ENCODE assay signal across 1 cellular context in the genomic region with DNA sequence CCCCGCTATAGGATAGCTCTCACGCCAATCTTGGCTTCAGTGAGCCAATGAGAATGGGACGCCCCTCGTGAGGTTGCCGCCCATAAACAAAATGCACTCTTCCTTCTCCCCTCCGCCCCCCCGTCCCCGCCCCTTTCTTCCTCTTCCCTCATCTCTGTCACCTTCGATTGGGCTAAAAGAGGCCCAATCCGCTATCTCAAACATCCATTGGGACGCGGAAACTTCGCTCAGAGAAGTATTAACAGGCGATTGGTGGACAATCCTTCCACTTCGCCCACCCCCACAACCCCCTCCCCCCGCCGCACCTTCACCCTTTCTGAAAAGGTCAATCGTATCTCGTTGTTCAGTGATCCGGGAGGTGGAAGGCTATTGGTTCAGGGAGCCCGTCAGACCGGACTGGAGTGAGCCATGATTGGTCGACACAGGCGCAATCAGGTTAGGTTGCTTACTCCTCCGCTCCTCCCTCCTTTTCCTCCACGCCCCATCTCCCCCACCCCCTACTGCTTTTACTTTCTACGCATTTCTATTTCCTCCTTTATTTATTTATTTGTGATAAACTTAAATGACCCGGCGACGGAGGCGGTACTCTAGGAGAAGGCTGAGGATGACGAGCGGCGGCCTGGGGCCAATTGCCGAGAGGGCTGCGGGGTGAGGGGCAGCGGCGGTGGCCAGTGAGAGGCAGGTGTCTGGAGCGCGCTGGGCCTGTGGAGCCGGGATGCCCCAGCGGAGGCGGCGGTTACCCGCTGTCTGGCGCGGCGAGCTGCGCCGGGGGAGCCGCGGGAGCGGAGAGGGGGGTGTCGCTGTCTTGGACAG.
TF ChIP-seq lines count a peak whose summit lies in the region.

No MANE protein-coding gene starts in this region.

TF ChIP-seq in GM12878, 131 proteins besides CTCF, POLR2A, EP300 and RAD21 (continued from another document):
- TF ChIP-seq, protein P1, sequence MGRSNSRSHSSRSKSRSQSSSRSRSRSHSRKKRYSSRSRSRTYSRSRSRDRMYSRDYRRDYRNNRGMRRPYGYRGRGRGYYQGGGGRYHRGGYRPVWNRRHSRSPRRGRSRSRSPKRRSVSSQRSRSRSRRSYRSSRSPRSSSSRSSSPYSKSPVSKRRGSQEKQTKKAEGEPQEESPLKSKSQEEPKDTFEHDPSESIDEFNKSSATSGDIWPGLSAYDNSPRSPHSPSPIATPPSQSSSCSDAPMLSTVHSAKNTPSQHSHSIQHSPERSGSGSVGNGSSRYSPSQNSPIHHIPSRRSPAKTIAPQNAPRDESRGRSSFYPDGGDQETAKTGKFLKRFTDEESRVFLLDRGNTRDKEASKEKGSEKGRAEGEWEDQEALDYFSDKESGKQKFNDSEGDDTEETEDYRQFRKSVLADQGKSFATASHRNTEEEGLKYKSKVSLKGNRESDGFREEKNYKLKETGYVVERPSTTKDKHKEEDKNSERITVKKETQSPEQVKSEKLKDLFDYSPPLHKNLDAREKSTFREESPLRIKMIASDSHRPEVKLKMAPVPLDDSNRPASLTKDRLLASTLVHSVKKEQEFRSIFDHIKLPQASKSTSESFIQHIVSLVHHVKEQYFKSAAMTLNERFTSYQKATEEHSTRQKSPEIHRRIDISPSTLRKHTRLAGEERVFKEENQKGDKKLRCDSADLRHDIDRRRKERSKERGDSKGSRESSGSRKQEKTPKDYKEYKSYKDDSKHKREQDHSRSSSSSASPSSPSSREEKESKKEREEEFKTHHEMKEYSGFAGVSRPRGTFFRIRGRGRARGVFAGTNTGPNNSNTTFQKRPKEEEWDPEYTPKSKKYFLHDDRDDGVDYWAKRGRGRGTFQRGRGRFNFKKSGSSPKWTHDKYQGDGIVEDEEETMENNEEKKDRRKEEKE (IDR thresholded peaks at IDR 0.05) = no peak
- TF ChIP-seq CREB1 (IDR thresholded peaks at IDR 0.05; ENCODE audit: low read depth) = peak; percentile 77
- peak; percentile 62 to 63; a peak in 3 of 4 replicates for TF ChIP-seq IKZF2 (IDR thresholded peaks at IDR 0.05)
- peak; percentile 75 for TF ChIP-seq TBL1XR1 (IDR thresholded peaks at IDR 0.05; ENCODE audit: low read depth, low read length)
- TF ChIP-seq CHD1 (IDR thresholded peaks at IDR 0.05; ENCODE audit: low read depth, low read length) = no peak
- TF ChIP-seq, protein P2, sequence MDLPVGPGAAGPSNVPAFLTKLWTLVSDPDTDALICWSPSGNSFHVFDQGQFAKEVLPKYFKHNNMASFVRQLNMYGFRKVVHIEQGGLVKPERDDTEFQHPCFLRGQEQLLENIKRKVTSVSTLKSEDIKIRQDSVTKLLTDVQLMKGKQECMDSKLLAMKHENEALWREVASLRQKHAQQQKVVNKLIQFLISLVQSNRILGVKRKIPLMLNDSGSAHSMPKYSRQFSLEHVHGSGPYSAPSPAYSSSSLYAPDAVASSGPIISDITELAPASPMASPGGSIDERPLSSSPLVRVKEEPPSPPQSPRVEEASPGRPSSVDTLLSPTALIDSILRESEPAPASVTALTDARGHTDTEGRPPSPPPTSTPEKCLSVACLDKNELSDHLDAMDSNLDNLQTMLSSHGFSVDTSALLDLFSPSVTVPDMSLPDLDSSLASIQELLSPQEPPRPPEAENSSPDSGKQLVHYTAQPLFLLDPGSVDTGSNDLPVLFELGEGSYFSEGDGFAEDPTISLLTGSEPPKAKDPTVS (IDR thresholded peaks at IDR 0.05; ENCODE audit: low read depth, low read length) = no peak
- TF ChIP-seq SUZ12 (IDR thresholded peaks at IDR 0.05; ENCODE audit: unreplicated experiment) = no peak
- no peak for TF ChIP-seq MYB (IDR thresholded peaks at IDR 0.05; ENCODE audit: borderline replicate concordance, low read depth, low read length)
- peak; percentile 96 for TF ChIP-seq SP1 (IDR thresholded peaks at IDR 0.05; ENCODE audit: low read depth, low read length)
- TF ChIP-seq KLF5 (IDR thresholded peaks at IDR 0.05; ENCODE audit: partially characterized antibody) = peak; percentile 57
- no peak for TF ChIP-seq HDAC2 (IDR thresholded peaks at IDR 0.05)
- 0 out of 2 replicates have a peak, but pooled peaks have one; percentile 14 for TF ChIP-seq JUND (IDR thresholded peaks at IDR 0.05; ENCODE audit: low read depth, low read length)
- no peak for TF ChIP-seq BMI1 (IDR thresholded peaks at IDR 0.05; ENCODE audit: borderline replicate concordance)
- TF ChIP-seq, protein P3, sequence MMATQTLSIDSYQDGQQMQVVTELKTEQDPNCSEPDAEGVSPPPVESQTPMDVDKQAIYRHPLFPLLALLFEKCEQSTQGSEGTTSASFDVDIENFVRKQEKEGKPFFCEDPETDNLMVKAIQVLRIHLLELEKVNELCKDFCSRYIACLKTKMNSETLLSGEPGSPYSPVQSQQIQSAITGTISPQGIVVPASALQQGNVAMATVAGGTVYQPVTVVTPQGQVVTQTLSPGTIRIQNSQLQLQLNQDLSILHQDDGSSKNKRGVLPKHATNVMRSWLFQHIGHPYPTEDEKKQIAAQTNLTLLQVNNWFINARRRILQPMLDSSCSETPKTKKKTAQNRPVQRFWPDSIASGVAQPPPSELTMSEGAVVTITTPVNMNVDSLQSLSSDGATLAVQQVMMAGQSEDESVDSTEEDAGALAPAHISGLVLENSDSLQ (IDR thresholded peaks at IDR 0.05) = peak; percentile 99
- 0 out of 2 replicates have a peak, but pooled peaks have one; percentile 9 for TF ChIP-seq FOXM1 (IDR thresholded peaks at IDR 0.05; ENCODE audit: low read depth, low read length)
- peak; percentile 58; the same call in 1 of the 2 replicates for TF ChIP-seq POLR2AphosphoS5 (IDR thresholded peaks at IDR 0.05; ENCODE audit: low read length)
- TF ChIP-seq ETV6 (conservative IDR thresholded peaks at IDR 0.05 in 1 of 2, IDR thresholded peaks at IDR 0.05 in 1 of 2; ENCODE audit: borderline replicate concordance in 1 of 2, low read depth in 1 of 2) = peak in 1 of 2 experiments; percentile 36; a peak in 1 of 4 replicates
- TF ChIP-seq, protein P4, sequence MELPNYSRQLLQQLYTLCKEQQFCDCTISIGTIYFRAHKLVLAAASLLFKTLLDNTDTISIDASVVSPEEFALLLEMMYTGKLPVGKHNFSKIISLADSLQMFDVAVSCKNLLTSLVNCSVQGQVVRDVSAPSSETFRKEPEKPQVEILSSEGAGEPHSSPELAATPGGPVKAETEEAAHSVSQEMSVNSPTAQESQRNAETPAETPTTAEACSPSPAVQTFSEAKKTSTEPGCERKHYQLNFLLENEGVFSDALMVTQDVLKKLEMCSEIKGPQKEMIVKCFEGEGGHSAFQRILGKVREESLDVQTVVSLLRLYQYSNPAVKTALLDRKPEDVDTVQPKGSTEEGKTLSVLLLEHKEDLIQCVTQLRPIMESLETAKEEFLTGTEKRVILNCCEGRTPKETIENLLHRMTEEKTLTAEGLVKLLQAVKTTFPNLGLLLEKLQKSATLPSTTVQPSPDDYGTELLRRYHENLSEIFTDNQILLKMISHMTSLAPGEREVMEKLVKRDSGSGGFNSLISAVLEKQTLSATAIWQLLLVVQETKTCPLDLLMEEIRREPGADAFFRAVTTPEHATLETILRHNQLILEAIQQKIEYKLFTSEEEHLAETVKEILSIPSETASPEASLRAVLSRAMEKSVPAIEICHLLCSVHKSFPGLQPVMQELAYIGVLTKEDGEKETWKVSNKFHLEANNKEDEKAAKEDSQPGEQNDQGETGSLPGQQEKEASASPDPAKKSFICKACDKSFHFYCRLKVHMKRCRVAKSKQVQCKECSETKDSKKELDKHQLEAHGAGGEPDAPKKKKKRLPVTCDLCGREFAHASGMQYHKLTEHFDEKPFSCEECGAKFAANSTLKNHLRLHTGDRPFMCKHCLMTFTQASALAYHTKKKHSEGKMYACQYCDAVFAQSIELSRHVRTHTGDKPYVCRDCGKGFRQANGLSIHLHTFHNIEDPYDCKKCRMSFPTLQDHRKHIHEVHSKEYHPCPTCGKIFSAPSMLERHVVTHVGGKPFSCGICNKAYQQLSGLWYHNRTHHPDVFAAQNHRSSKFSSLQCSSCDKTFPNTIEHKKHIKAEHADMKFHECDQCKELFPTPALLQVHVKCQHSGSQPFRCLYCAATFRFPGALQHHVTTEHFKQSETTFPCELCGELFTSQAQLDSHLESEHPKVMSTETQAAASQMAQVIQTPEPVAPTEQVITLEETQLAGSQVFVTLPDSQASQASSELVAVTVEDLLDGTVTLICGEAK (IDR thresholded peaks at IDR 0.05; ENCODE audit: borderline replicate concordance) = no peak
- TF ChIP-seq PAX5 (IDR thresholded peaks at IDR 0.05; ENCODE audit: borderline replicate concordance, low read depth, low read length) = no peak; the same call in 1 of the 2 replicates
- no peak for TF ChIP-seq ZNF274 (IDR thresholded peaks at IDR 0.05; ENCODE audit: insufficient read depth, insufficient read length)
- TF ChIP-seq ATF7 (IDR thresholded peaks at IDR 0.05; ENCODE audit: low read depth) = peak; percentile 93
- peak; percentile 38; the same call in 1 of the 2 replicates for TF ChIP-seq TARDBP (IDR thresholded peaks at IDR 0.05; ENCODE audit: borderline replicate concordance)
- TF ChIP-seq BCL11A (IDR thresholded peaks at IDR 0.05; ENCODE audit: low read depth, low read length) = no peak
- TF ChIP-seq, protein P5, sequence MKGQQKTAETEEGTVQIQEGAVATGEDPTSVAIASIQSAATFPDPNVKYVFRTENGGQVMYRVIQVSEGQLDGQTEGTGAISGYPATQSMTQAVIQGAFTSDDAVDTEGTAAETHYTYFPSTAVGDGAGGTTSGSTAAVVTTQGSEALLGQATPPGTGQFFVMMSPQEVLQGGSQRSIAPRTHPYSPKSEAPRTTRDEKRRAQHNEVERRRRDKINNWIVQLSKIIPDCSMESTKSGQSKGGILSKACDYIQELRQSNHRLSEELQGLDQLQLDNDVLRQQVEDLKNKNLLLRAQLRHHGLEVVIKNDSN (IDR thresholded peaks at IDR 0.05; ENCODE audit: borderline replicate concordance, extremely low read length, insufficient read depth, low read depth, low read length) = no peak
- TF ChIP-seq, protein P6, sequence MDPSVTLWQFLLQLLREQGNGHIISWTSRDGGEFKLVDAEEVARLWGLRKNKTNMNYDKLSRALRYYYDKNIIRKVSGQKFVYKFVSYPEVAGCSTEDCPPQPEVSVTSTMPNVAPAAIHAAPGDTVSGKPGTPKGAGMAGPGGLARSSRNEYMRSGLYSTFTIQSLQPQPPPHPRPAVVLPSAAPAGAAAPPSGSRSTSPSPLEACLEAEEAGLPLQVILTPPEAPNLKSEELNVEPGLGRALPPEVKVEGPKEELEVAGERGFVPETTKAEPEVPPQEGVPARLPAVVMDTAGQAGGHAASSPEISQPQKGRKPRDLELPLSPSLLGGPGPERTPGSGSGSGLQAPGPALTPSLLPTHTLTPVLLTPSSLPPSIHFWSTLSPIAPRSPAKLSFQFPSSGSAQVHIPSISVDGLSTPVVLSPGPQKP (IDR thresholded peaks at IDR 0.05; ENCODE audit: low read depth, low read length) = no peak; the same call in 1 of the 2 replicates
- TF ChIP-seq RFX5 (IDR thresholded peaks at IDR 0.05; ENCODE audit: low read depth, low read length) = peak; percentile 73
- no peak for TF ChIP-seq NR2C2 (IDR thresholded peaks at IDR 0.05; ENCODE audit: borderline replicate concordance, control insufficient read depth, insufficient read length, low read depth)
- 0 out of 2 replicates have a peak, but pooled peaks have one; percentile 28 for TF ChIP-seq RB1 (IDR thresholded peaks at IDR 0.05; ENCODE audit: borderline replicate concordance)
- TF ChIP-seq PML (IDR thresholded peaks at IDR 0.05; ENCODE audit: low read length) = no peak
- TF ChIP-seq CREM (IDR thresholded peaks at IDR 0.05; ENCODE audit: low read depth) = no peak; the same call in none of the 2 replicates
- TF ChIP-seq EZH2 (IDR thresholded peaks at IDR 0.05; ENCODE audit: borderline replicate concordance, control insufficient read depth, low read depth, low read length) = no peak
- no peak for TF ChIP-seq POLR2AphosphoS2 (IDR thresholded peaks at IDR 0.05; ENCODE audit: low read depth, low read length)
